ENCODE assay signal across 9 cellular contexts in the genomic region with DNA sequence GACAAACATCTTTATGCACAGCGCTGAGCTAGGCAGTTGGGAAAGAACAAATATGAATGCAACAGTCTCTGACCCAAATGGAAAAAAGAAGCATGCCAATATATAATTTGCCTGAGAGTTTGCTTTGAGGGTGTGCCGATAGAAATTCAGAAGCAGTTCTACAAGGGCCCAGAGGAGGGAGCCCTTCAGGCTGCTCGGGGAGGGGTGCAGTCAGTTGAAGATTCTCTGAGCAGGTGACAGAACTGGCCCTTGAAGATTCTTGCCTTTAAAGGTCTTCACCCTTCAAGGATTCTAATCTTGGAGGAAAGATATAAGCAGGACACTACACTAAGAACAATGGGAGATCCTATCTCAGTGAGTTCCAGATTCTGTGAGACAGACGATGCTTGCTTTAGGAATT. TPM values are rescaled to one million over a fixed set of nuclear protein-coding genes. Genes with fewer than 3 reads are reported as not detected.
DNase-seq lines count a peak whose midpoint lies in the region; ATAC-seq, FAIRE-seq and TF ChIP-seq lines count a peak whose summit lies in the region.
"Had no signal": no experiment of that assay in that cellular context is flagged by ENCODE, and none has a peak within 500 bp of the region (broad histone marks: within the 10 kb centered on the region; RNA-seq: fewer than 3 reads in every experiment).

No MANE protein-coding gene starts in this region.

- peak; percentile 77 for ATAC-seq in GM12878
- peak; percentile 50 to 63 for ATAC-seq in lower lobe of right lung
- no peak for ATAC-seq in HG03196 (IDR thresholded peaks at IDR 0.05; ENCODE audit: unreplicated experiment)
- ATAC-seq: activated T-cell treated with anti-CD3 and anti-CD28 coated beads, Interleukin-2, amount 50 U/mL, for 72 hours had no signal

- RAD21 ChIA-PET in GM12878 (lab: Charles Lee; ENCODE audit: unreplicated experiment): interaction anchor here (1.5 kb wide), 1 partner anchor 556 kb away, joined by 3 read pairs; no protein-coding TSS in a partner anchor

- peak; percentile 53 for TF ChIP-seq RAD21 in GM12878 (IDR thresholded peaks at IDR 0.05; ENCODE audit: insufficient read depth, low read depth, low read length)

- no peaks in the 10 kb centered on the region for H4K20me1 ChIP-seq in GM12878 (ENCODE audit: control insufficient read depth, insufficient read depth)

- no peaks in the 10 kb centered on the region for H3K9me3 ChIP-seq in GM12878 (replicated peaks; ENCODE audit: control insufficient read depth, insufficient read depth, low read length)
- no peaks in the 10 kb centered on the region for H3K9me3 ChIP-seq in lower lobe of right lung
- no peaks in the 10 kb centered on the region for H3K9me3 ChIP-seq in spleen

- SMC1A ChIA-PET in GM12878 (lab: Charles Lee; ENCODE audit: uncharacterized antibody, unreplicated experiment): interaction anchor here (1.2 kb wide), 2 partner anchors 15 to 556 kb away, joined by 3 to 4 read pairs; no protein-coding TSS in a partner anchor

- CTCF ChIA-PET in GM12878 (lab: Yijun Ruan, JAX): interaction anchor here (0.8 to 2.4 kb wide), 11 partner anchors 9 to 558 kb away, joined by 3 to 13 read pairs (median 3); no protein-coding TSS in a partner anchor

- 11% methylated on average over 4 of the region's 4 CpGs for WGBS in GM12878 (ENCODE audit: insufficient coverage, insufficient replicate concordance, low lambda C conversion rate, missing lambda C conversion rate)
- WGBS in spleen, 5 donors: 19 to 31% (median 22%) methylated on average over 4 of the region's 4 CpGs

- peak; percentile 12 for DNase-seq in SHP77 treated with DMSO at 0.1 percent for 48 hours (lab: John Stamatoyannopoulos, UW)
- DNase-seq in SHP77 (lab: John Stamatoyannopoulos, UW): no peak
- DNase-seq in HT1080 (ENCODE audit: low read depth): peak; percentile 25
- no peak for DNase-seq in GM12878 (ENCODE audit: low read depth, low spot score)
- DNase-seq in lower lobe of right lung: no peak
- DNase-seq in spleen: no peak
- DNase-seq in activated gamma-delta T cell (lab: John Stamatoyannopoulos, UW): no peak

- no peak for TF ChIP-seq EP300 in GM12878 (IDR thresholded peaks at IDR 0.05; ENCODE audit: borderline replicate concordance in 1 of 2, control insufficient read depth in 1 of 2, low read depth in 2 of 2, low read length in 2 of 2)

- BruUV-seq in GM12878 (replicated peaks; lab: Mats Ljungman, UMichigan): no TSS peak

- H3K36me3 ChIP-seq in GM12878 (ENCODE audit: control insufficient read depth in 2 of 2, insufficient read depth in 2 of 2, low read length in 1 of 2): no peaks in the 10 kb centered on the region
- H3K36me3 ChIP-seq in lower lobe of right lung: no peaks in the 10 kb centered on the region
- no peaks in the 10 kb centered on the region for H3K36me3 ChIP-seq in spleen

- in situ Hi-C loops in GM12878 (cut with MboI): loop anchor here (5.0 kb wide), 1 partner anchor 502 kb away; no protein-coding TSS in a partner anchor

- no peak for FAIRE-seq in GM12878 (lab: Jason Lieb, UNC)

- TF ChIP-seq CTCF in GM12878 (IDR thresholded peaks at IDR 0.05 in 2 of 3, conservative IDR thresholded peaks at IDR 0.05 in 1 of 3; ENCODE audit: control insufficient read depth in 2 of 3, extremely low read depth in 1 of 3, insufficient read depth in 1 of 3, low read depth in 3 of 3, low read length in 3 of 3): peak; percentile 50 to 54 (median 54)
- peak; percentile 55 for TF ChIP-seq CTCF in lower lobe of right lung (IDR thresholded peaks at IDR 0.05)
- TF ChIP-seq CTCF in spleen (IDR thresholded peaks at IDR 0.05 in 8 of 11, conservative IDR thresholded peaks at IDR 0.05 in 3 of 11): peak in 3 of 11 experiments; percentile 20 to 31 (median 28)

- H3K4me2 ChIP-seq in GM12878 (ENCODE audit: control insufficient read depth, insufficient read depth): no peak overlapping the region

- H3K9ac ChIP-seq in GM12878 (ENCODE audit: control insufficient read depth, insufficient read depth, low read length): no peak overlapping the region

- POLR2A ChIA-PET in GM12878 (lab: Charles Lee): no interaction called here

- no peaks in the 10 kb centered on the region for H3K79me2 ChIP-seq in GM12878 (ENCODE audit: control insufficient read depth, insufficient read depth, low read length)

- no peak overlapping the region for H2AFZ ChIP-seq in GM12878 (ENCODE audit: control insufficient read depth, low read depth, low read length)

- H3K27ac ChIP-seq in GM12878 (ENCODE audit: control insufficient read depth, insufficient read depth) (no peak overlapping the region), lower lobe of right lung (no peak overlapping the region), spleen (no peak overlapping the region)

- H3K4me1 ChIP-seq in GM12878 (ENCODE audit: control insufficient read depth, insufficient read depth, low read length): no peaks in the 10 kb centered on the region
- H3K4me1 ChIP-seq in lower lobe of right lung: peaks cover 3% of the 10 kb centered on the region
- peaks cover 0 to 14% (median 8%) of the 10 kb centered on the region in 6 donors for H3K4me1 ChIP-seq in spleen

- H3K27me3 ChIP-seq in GM12878 (replicated peaks in 1 of 2; ENCODE audit: control insufficient read depth in 2 of 2, insufficient read depth in 2 of 2, low read length in 1 of 2) (peaks cover under 1 to 8% of the 10 kb centered on the region in 2 experiments; a peak in 3 of 4 replicates), lower lobe of right lung (ENCODE audit: low read depth) (peaks cover 13% of the 10 kb centered on the region), spleen (replicated peaks in 1 of 7) (peaks cover 0 to 83% (median 35%) of the 10 kb centered on the region in 7 donors)

- no peak overlapping the region for H3K4me3 ChIP-seq in GM12878
- no peak overlapping the region for H3K4me3 ChIP-seq in lower lobe of right lung
- no peak overlapping the region for H3K4me3 ChIP-seq in spleen

- TF ChIP-seq POLR2A in GM12878 (IDR thresholded peaks at IDR 0.05; ENCODE audit: low read depth, low read length) (no peak), spleen (IDR thresholded peaks at IDR 0.05) (no peak)

- intact Hi-C loops in GM12878 (cut with micrococcal nuclease; ENCODE audit: unreplicated experiment): no loop called here
- intact Hi-C loops in lower lobe of right lung (cut with DNase I): no loop called here
- intact Hi-C loops in spleen (cut with DNase I; ENCODE audit: low total_unique reads): no loop called here

TF ChIP-seq in GM12878, 131 proteins besides CTCF, POLR2A, EP300 and RAD21:
- TF ChIP-seq TCF3 (IDR thresholded peaks at IDR 0.05; ENCODE audit: borderline replicate concordance, insufficient read depth, low read depth, low read length) (no peak), SMC3 (IDR thresholded peaks at IDR 0.05; ENCODE audit: borderline replicate concordance, low read length) (peak; percentile 57; the same call in 1 of the 2 replicates), TCF7 (IDR thresholded peaks at IDR 0.05; ENCODE audit: borderline replicate concordance) (no peak)

RNA-seq across cellular contexts. Expression of a gene that starts 3.7 kb away (rescaled TPM):
- 3.7 and 5.4 TPM in 2 replicates for total RNA-seq in HT1080 (2014; rRNA removed; shearing (Covaris generic))
- 11.7 and 16.3 TPM in 2 replicates for polyA plus RNA-seq in HT1080 (2015; cell fraction: cytosol; rRNA removed)
- 77.5 and 85.0 TPM in 2 replicates for polyA plus RNA-seq in HT1080 (2015; cell fraction: nucleus; rRNA removed)
- total RNA-seq in GM12878 (2013; cell fraction: nucleolus; rRNA removed): 0.05 TPM in 1 of 2 replicates, not detected in the other
- total RNA-seq in GM12878 (2014; rRNA removed): not detected in 2 replicates
- not detected in 2 replicates for total RNA-seq in GM12878 (2014; rRNA removed; fragmentation: Illumina TruSeq; extraction: Trizol)
- 0.03 and 0.08 TPM in 2 replicates for total RNA-seq in GM12878 (2021)
- polyA plus RNA-seq in GM12878 (2011; ENCODE audit: low read depth): 0.03 TPM
- polyA plus RNA-seq in GM12878 (2011; rRNA removed): not detected in 2 replicates
- not detected in 2 replicates for polyA plus RNA-seq in GM12878 (2011; cell fraction: cytosol; rRNA removed)
- polyA plus RNA-seq in GM12878 (2011; cell fraction: nucleus; rRNA removed): not detected in 2 replicates
- 0.04 and 0.20 TPM in 2 replicates for polyA plus RNA-seq in GM12878 (2012)
- polyA plus RNA-seq in GM12878 (2014; fragmentation: Illumina TruSeq; extraction: Trizol): 0.01 TPM in 1 of 2 replicates, not detected in the other
- polyA plus RNA-seq in GM12878 (2014; fragmentation: Nextera tagmentation; extraction: Ambion mirVana): under 1 TPM; under 0.01 to 0.02 TPM
- not detected in 2 replicates for polyA plus RNA-seq in GM12878 (2014; rRNA removed)
- under 1 TPM; 0.15 to 0.19 TPM for polyA plus RNA-seq in GM12878 (2016; fragmentation: Nextera tagmentation; extraction: Ambion mirVana)
- not detected in 2 replicates for polyA minus RNA-seq in GM12878 (2011; rRNA and poly(A)+ RNA removed)
- not detected in 2 replicates for polyA minus RNA-seq in GM12878 (2011; cell fraction: cytosol; rRNA and poly(A)+ RNA removed)
- polyA minus RNA-seq in GM12878 (2011; cell fraction: nucleus; rRNA and poly(A)+ RNA removed): not detected in 2 replicates
- 2.2 TPM for total RNA-seq in lower lobe of right lung
- total RNA-seq in spleen: 1 to 10 TPM in 2 of 7 donors, under 1 TPM in 5; 0.23 to 1.4 (median 0.72) TPM
- polyA plus RNA-seq in spleen: under 1 TPM; 0.13 to 0.18 (median 0.16) TPM
- total RNA-seq: activated T-cell treated with anti-CD3 and anti-CD28 coated beads, Interleukin-2, amount 50 U/mL, for 72 hours had no signal

Comparison
In these comparisons a context has a peak if more than half of its experiments do, and no peak if none do; other contexts are left out.
1. DNase-seq: peak in SHP77 treated with DMSO at 0.1 percent for 48 hours (single experiment) and HT1080 (single experiment); none in SHP77 (0 of 2), GM12878 (single experiment), lower lobe of right lung (single experiment), spleen (single experiment) and activated gamma-delta T cell (single experiment).